Comparison of ENCODE assay signal across 22 cellular contexts in genomic region chr7:855686-856369, GRCh38. TPM values are rescaled to one million over a fixed set of nuclear protein-coding genes. Genes with fewer than 3 reads are reported as not detected.
DNase-seq lines count a peak whose midpoint lies in the region; ATAC-seq, FAIRE-seq and TF ChIP-seq lines count a peak whose summit lies in the region.
"Had no signal": no experiment of that assay in that cellular context is flagged by ENCODE, and none has a peak within 500 bp of the region (broad histone marks: within the 10 kb centered on the region; RNA-seq: fewer than 3 reads in every experiment).

No MANE protein-coding gene starts in this region.

- no peak overlapping the region for H3K4me3 Mint-ChIP-seq in chondrocyte (ENCODE audit: unreplicated experiment)
- H3K4me3 Mint-ChIP-seq: CD8-positive, alpha-beta memory T cell had no signal

- no peaks in the 10 kb centered on the region for H3K27me3 ChIP-seq in subcutaneous abdominal adipose tissue (ENCODE audit: control insufficient read depth in 5 of 5, insufficient read depth in 4 of 5, low read length in 5 of 5)
- H3K27me3 ChIP-seq: MG63, SJCRH30 had no signal

- peak; percentile 62 for FAIRE-seq in HTR-8/SVneo (lab: Jason Lieb, UNC)
- FAIRE-seq: A204.1, GM18507, H1 had no signal

- H3K4me3 ChIP-seq in mucosa of descending colon (no peak overlapping the region), subcutaneous abdominal adipose tissue (ENCODE audit: low read depth in 1 of 5, low read length in 5 of 5) (no peak overlapping the region)
- H3K4me3 ChIP-seq: MG63, SJCRH30 had no signal

- peak overlapping the region; percentile 17 for H3K27ac Mint-ChIP-seq in chondrocyte (ENCODE audit: unreplicated experiment)
- H3K27ac Mint-ChIP-seq: CD8-positive, alpha-beta memory T cell had no signal

- no peaks in the 10 kb centered on the region for H3K9me3 Mint-ChIP-seq in chondrocyte (ENCODE audit: low read depth)
- H3K9me3 Mint-ChIP-seq: CD8-positive, alpha-beta memory T cell had no signal

- peaks cover 41% of the 10 kb centered on the region for H3K36me3 Mint-ChIP-seq in chondrocyte (ENCODE audit: low read depth)

- peaks cover 18% of the 10 kb centered on the region for H3K36me3 ChIP-seq in mucosa of descending colon (ENCODE audit: low read depth)
- H3K36me3 ChIP-seq in subcutaneous abdominal adipose tissue (ENCODE audit: control insufficient read depth in 5 of 5, insufficient read depth in 5 of 5, low read length in 5 of 5): peaks cover 0 to 97% (median 90%) of the 10 kb centered on the region in 5 donors

- no peaks in the 10 kb centered on the region for H3K27me3 Mint-ChIP-seq in chondrocyte (ENCODE audit: low read depth)
- H3K27me3 Mint-ChIP-seq: CD8-positive, alpha-beta memory T cell had no signal

- intact Hi-C loops in mucosa of descending colon (cut with DNase I, micrococcal nuclease): no loop called here
- intact Hi-C loops in posterior vena cava (cut with DNase I): no loop called here

- DNase-seq in HTR-8/SVneo (ENCODE audit: insufficient read length, low spot score) (no peak), chondrocyte (ENCODE audit: low spot score) (no peak), mucosa of descending colon (no peak), posterior vena cava (ENCODE audit: low spot score) (no peak), NCI-H146 (lab: John Stamatoyannopoulos, UW) (no peak)
- DNase-seq: CD8-positive, alpha-beta memory T cell; DMS53; GDM1; MG63; NCI-H1417 treated with DMSO at 0.1 percent for 48 hours; NCI-H2029; NCI-H2227 treated with DMSO at 0.1 percent for 48 hours; NCI-H510A; NCI-H774; NK-92 treated with Interleukin-12 subunit alpha and Interleukin-12 subunit beta, amount 100 ng/mL, for 24 hours; SJCRH30 had no signal

- H3K4me1 ChIP-seq in mucosa of descending colon (ENCODE audit: low read depth) (peaks cover under 1% of the 10 kb centered on the region), subcutaneous abdominal adipose tissue (ENCODE audit: control insufficient read depth in 5 of 5, insufficient read depth in 5 of 5, low read length in 5 of 5) (peaks cover 3 to 34% (median 18%) of the 10 kb centered on the region in 5 donors)
- H3K4me1 ChIP-seq: SJCRH30 had no signal

- no peak for TF ChIP-seq CTCF in chondrocyte (IDR thresholded peaks at IDR 0.05)
- no peak for TF ChIP-seq CTCF in mucosa of descending colon (IDR thresholded peaks at IDR 0.05)

- H3K9me3 ChIP-seq in mucosa of descending colon (no peaks in the 10 kb centered on the region), subcutaneous abdominal adipose tissue (ENCODE audit: control insufficient read depth in 5 of 5, low read length in 5 of 5) (no peaks in the 10 kb centered on the region)
- H3K9me3 ChIP-seq: MG63, SJCRH30 had no signal

- no peaks in the 10 kb centered on the region for H3K4me1 Mint-ChIP-seq in chondrocyte (ENCODE audit: low read depth)
- H3K4me1 Mint-ChIP-seq: CD8-positive, alpha-beta memory T cell had no signal

- peak overlapping the region in 2 of 5 donors; percentile 68 to 69 for H3K9ac ChIP-seq in subcutaneous abdominal adipose tissue (ENCODE audit: low read length in 5 of 5)

- ATAC-seq in mucosa of descending colon (peak; percentile 9), HG02678 (IDR thresholded peaks at IDR 0.05; ENCODE audit: unreplicated experiment) (no peak)

- H3K27ac ChIP-seq in subcutaneous abdominal adipose tissue (ENCODE audit: low read depth, low read length): peak overlapping the region; percentile 86
- H3K27ac ChIP-seq: C4-2B, SJCRH30 had no signal

RNA-seq across cellular contexts. Expression of gene GET4, which starts 20.5 kb away (rescaled TPM):
- total RNA-seq in chondrocyte (26.8 to 34.7 TPM (median 28.0 TPM) in 3 replicates), mucosa of descending colon (10 to 100 TPM; 36.9 to 48.8 (median 48.2) TPM), posterior vena cava (10 to 100 TPM; 13.2 to 16.3 TPM)

RNA-seq across cellular contexts. Expression of gene SUN1, which starts 23.6 kb away (rescaled TPM):
- total RNA-seq in chondrocyte (125 to 139 TPM (median 134 TPM) in 3 replicates), mucosa of descending colon (100 to 1,000 TPM; 151 to 179 (median 164) TPM), posterior vena cava (100 to 1,000 TPM; 110 to 132 TPM)
